Comparison of ENCODE assay signal across 9 cellular contexts in genomic region chr3:182925330-182925943, GRCh38.
DNase-seq lines count a peak whose midpoint lies in the region; ATAC-seq lines count a peak whose summit lies in the region.
"Had no signal": no experiment of that assay in that cellular context is flagged by ENCODE, and none has a peak within 500 bp of the region (broad histone marks: within the 10 kb centered on the region; RNA-seq: fewer than 3 reads in every experiment).

No MANE protein-coding gene starts in this region.

- ATAC-seq in GM19351 (IDR thresholded peaks at IDR 0.05; ENCODE audit: unreplicated experiment) (peak; percentile 95), HG03103 (IDR thresholded peaks at IDR 0.05; ENCODE audit: low read depth, unreplicated experiment) (peak; percentile 96)

- peak; percentile 21 for DNase-seq in Ammon's horn (ENCODE audit: low spot score)
- DNase-seq in cerebellar cortex (ENCODE audit: low spot score): peak; percentile 7
- DNase-seq in NK-92 (lab: John Stamatoyannopoulos, UW; ENCODE audit: unreplicated experiment): no peak
- no peak for DNase-seq in SW 1271 (lab: John Stamatoyannopoulos, UW)
- no peak for DNase-seq in NCI-H187 treated with DMSO at 0.1 percent for 48 hours (lab: John Stamatoyannopoulos, UW)
- no peak for DNase-seq in D341Med (ENCODE audit: low spot score)
- DNase-seq: effector CD4-positive, alpha-beta T cell had no signal

Comparison
In these comparisons a context has a peak if more than half of its experiments do, and no peak if none do; other contexts are left out.
1. DNase-seq: peak in Ammon's horn (single experiment) and cerebellar cortex (single experiment); none in NK-92 (single experiment), SW 1271 (0 of 2), NCI-H187 treated with DMSO at 0.1 percent for 48 hours (single experiment) and D341Med (single experiment).